In genomic region chr3:14570089-14570488, GRCh38 we compare ENCODE assay signal across 22 cellular contexts. TPM values are rescaled to one million over a fixed set of nuclear protein-coding genes. Genes with fewer than 3 reads are reported as not detected.
DNase-seq lines count a peak whose midpoint lies in the region; ATAC-seq and TF ChIP-seq lines count a peak whose summit lies in the region.
"Had no signal": no experiment of that assay in that cellular context is flagged by ENCODE, and none has a peak within 500 bp of the region (broad histone marks: within the 10 kb centered on the region; RNA-seq: fewer than 3 reads in every experiment).

No MANE protein-coding gene starts in this region.

- no peak overlapping the region for H3K23ac ChIP-seq in trophoblast cell (ENCODE audit: low read length)

- H3K79me1 ChIP-seq in trophoblast cell (ENCODE audit: low read length), result peaks cover 3% of the 10 kb centered on the region

- DNase-seq in activated naive CD8-positive, alpha-beta T cell treated with anti-CD3 and anti-CD28 coated beads, Interleukin-2, amount 10 ng/mL, durations not matched to agents 7 days and 5 days, result peak; percentile 37
- no peak for DNase-seq in activated naive CD8-positive, alpha-beta T cell treated with anti-CD3 and anti-CD28 coated beads for 36 hours
- peak; percentile 38 for DNase-seq in NAMALWA (ENCODE audit: low spot score)
- no peak for DNase-seq in WTC11 (ENCODE audit: low spot score)
- no peak for DNase-seq in effector memory CD8-positive, alpha-beta T cell
- DNase-seq in trophoblast cell, result no peak
- DNase-seq: ACHN; activated naive CD8-positive, alpha-beta T cell treated with anti-CD3 and anti-CD28 coated beads, Interleukin-2, amount 50 U/mL, for 24 hours; CD4-positive, alpha-beta T cell; DMS153; NCI-H187; NCI-H774; stimulated activated CD4-positive, alpha-beta T cell treated with anti-CD3 and anti-CD28 coated beads, Interleukin-12 subunit alpha, Interleukin-12 subunit beta, amount 100 ng/mL, for 4 hours; T1000 had no signal

- no peak overlapping the region for H2BK5ac ChIP-seq in trophoblast cell (ENCODE audit: low read depth, low read length, poor library complexity)

- H3K9ac ChIP-seq in trophoblast cell (ENCODE audit: low read length), result no peak overlapping the region

- no peaks in the 10 kb centered on the region for H3K36me3 Mint-ChIP-seq in activated naive CD8-positive, alpha-beta T cell treated with anti-CD3 and anti-CD28 coated beads, Interleukin-2, amount 10 ng/mL, durations not matched to agents 7 days and 5 days
- H3K36me3 Mint-ChIP-seq in activated naive CD8-positive, alpha-beta T cell treated with anti-CD3 and anti-CD28 coated beads for 36 hours, result no peaks in the 10 kb centered on the region
- peaks cover 3% of the 10 kb centered on the region; the same call in 1 of the 2 replicates for H3K36me3 Mint-ChIP-seq in WTC11
- no peaks in the 10 kb centered on the region for H3K36me3 Mint-ChIP-seq in effector memory CD8-positive, alpha-beta T cell (ENCODE audit: insufficient read depth)

- H2BK12ac ChIP-seq in trophoblast cell (ENCODE audit: low read length), result no peak overlapping the region

- H3K14ac ChIP-seq in trophoblast cell (ENCODE audit: low read length), result no peak overlapping the region

- H2AK5ac ChIP-seq in trophoblast cell (ENCODE audit: low read length), result no peak overlapping the region

- no peaks in the 10 kb centered on the region for H3K36me3 ChIP-seq in trophoblast cell (ENCODE audit: control insufficient read depth in 1 of 2, insufficient read depth in 2 of 2, low read length in 2 of 2)
- H3K36me3 ChIP-seq: vagina had no signal

- TF ChIP-seq CTCF in WTC11 (IDR thresholded peaks at IDR 0.05), result no peak

- H2AFZ ChIP-seq in trophoblast cell (ENCODE audit: insufficient read depth, low read length, poor library complexity), result no peak overlapping the region

- POLR2A ChIA-PET in activated naive CD8-positive, alpha-beta T cell treated with anti-CD3 and anti-CD28 coated beads, Interleukin-2, amount 10 ng/mL, durations not matched to agents 7 days and 5 days (lab: Charles Lee), result no interaction called here
- POLR2A ChIA-PET in WTC11 (lab: Charles Lee), result interaction anchor here (1.4 kb wide), 1 partner anchor 13 kb away, joined by 3 read pairs; no protein-coding TSS in a partner anchor

- H2BK120ac ChIP-seq in trophoblast cell (ENCODE audit: insufficient read depth, low read length, poor library complexity), result no peak overlapping the region

- H3K9me3 Mint-ChIP-seq in activated naive CD8-positive, alpha-beta T cell treated with anti-CD3 and anti-CD28 coated beads, Interleukin-2, amount 10 ng/mL, durations not matched to agents 7 days and 5 days, result no peaks in the 10 kb centered on the region
- no peaks in the 10 kb centered on the region for H3K9me3 Mint-ChIP-seq in activated naive CD8-positive, alpha-beta T cell treated with anti-CD3 and anti-CD28 coated beads for 36 hours
- H3K9me3 Mint-ChIP-seq in WTC11, result peaks cover 6% of the 10 kb centered on the region
- no peaks in the 10 kb centered on the region for H3K9me3 Mint-ChIP-seq in effector memory CD8-positive, alpha-beta T cell
- H3K9me3 Mint-ChIP-seq: activated naive CD8-positive, alpha-beta T cell treated with anti-CD3 and anti-CD28 coated beads, Interleukin-2, amount 50 U/mL, for 24 hours; CD4-positive, alpha-beta T cell had no signal

- peaks cover 9% of the 10 kb centered on the region for H3K27me3 Mint-ChIP-seq in activated naive CD8-positive, alpha-beta T cell treated with anti-CD3 and anti-CD28 coated beads, Interleukin-2, amount 10 ng/mL, durations not matched to agents 7 days and 5 days
- H3K27me3 Mint-ChIP-seq in activated naive CD8-positive, alpha-beta T cell treated with anti-CD3 and anti-CD28 coated beads for 36 hours, result no peaks in the 10 kb centered on the region
- H3K27me3 Mint-ChIP-seq in WTC11 (ENCODE audit: low read depth), result no peaks in the 10 kb centered on the region
- peaks cover 41 to 82% of the 10 kb centered on the region in 2 donors for H3K27me3 Mint-ChIP-seq in effector memory CD8-positive, alpha-beta T cell
- H3K27me3 Mint-ChIP-seq: activated naive CD8-positive, alpha-beta T cell treated with anti-CD3 and anti-CD28 coated beads, Interleukin-2, amount 50 U/mL, for 24 hours had no signal

- H4K8ac ChIP-seq in trophoblast cell (ENCODE audit: low read depth, low read length), result no peak overlapping the region

- H3K4me3 Mint-ChIP-seq in activated naive CD8-positive, alpha-beta T cell treated with anti-CD3 and anti-CD28 coated beads, Interleukin-2, amount 10 ng/mL, durations not matched to agents 7 days and 5 days, result no peak overlapping the region
- H3K4me3 Mint-ChIP-seq in activated naive CD8-positive, alpha-beta T cell treated with anti-CD3 and anti-CD28 coated beads for 36 hours, result no peak overlapping the region
- no peak overlapping the region for H3K4me3 Mint-ChIP-seq in WTC11
- no peak overlapping the region for H3K4me3 Mint-ChIP-seq in effector memory CD8-positive, alpha-beta T cell
- H3K4me3 Mint-ChIP-seq: activated naive CD8-positive, alpha-beta T cell treated with anti-CD3 and anti-CD28 coated beads, Interleukin-2, amount 50 U/mL, for 24 hours; brain; CD4-positive, alpha-beta T cell had no signal

- peak overlapping the region; percentile 54 for H3K27ac Mint-ChIP-seq in activated naive CD8-positive, alpha-beta T cell treated with anti-CD3 and anti-CD28 coated beads, Interleukin-2, amount 10 ng/mL, durations not matched to agents 7 days and 5 days
- no peak overlapping the region for H3K27ac Mint-ChIP-seq in activated naive CD8-positive, alpha-beta T cell treated with anti-CD3 and anti-CD28 coated beads for 36 hours
- no peak overlapping the region for H3K27ac Mint-ChIP-seq in WTC11
- H3K27ac Mint-ChIP-seq in effector memory CD8-positive, alpha-beta T cell, result no peak overlapping the region
- H3K27ac Mint-ChIP-seq: activated naive CD8-positive, alpha-beta T cell treated with anti-CD3 and anti-CD28 coated beads, Interleukin-2, amount 50 U/mL, for 24 hours; brain; CD4-positive, alpha-beta T cell had no signal

- H4K91ac ChIP-seq in trophoblast cell (ENCODE audit: low read depth, low read length), result no peak overlapping the region

- WGBS in trophoblast cell (ENCODE audit: extremely low coverage, insufficient coverage, insufficient read length), result no CpG with 5 or more reads among the region's 5 CpGs

- no peak overlapping the region for H3K27ac ChIP-seq in trophoblast cell (ENCODE audit: low read depth, low read length)
- H3K27ac ChIP-seq: vagina had no signal

- H3K4me2 ChIP-seq in trophoblast cell (ENCODE audit: low read length), result no peak overlapping the region

- peaks cover 3% of the 10 kb centered on the region for H3K9me3 ChIP-seq in trophoblast cell (ENCODE audit: insufficient read depth, low read depth, low read length)
- H3K9me3 ChIP-seq: vagina had no signal

- H4K12ac ChIP-seq in trophoblast cell (ENCODE audit: low read depth, low read length), result no peak overlapping the region

- no peaks in the 10 kb centered on the region for H3K79me2 ChIP-seq in trophoblast cell (ENCODE audit: control insufficient read depth, insufficient read depth, low read length, poor library complexity)

- peak; percentile 61 for ATAC-seq in activated naive CD8-positive, alpha-beta T cell treated with anti-CD3 and anti-CD28 coated beads, Interleukin-2, amount 10 ng/mL, durations not matched to agents 7 days and 5 days (ENCODE audit: low read depth)
- ATAC-seq in WTC11 (no peak), GM19397 (IDR thresholded peaks at IDR 0.05; ENCODE audit: unreplicated experiment) (no peak), HG02678 (IDR thresholded peaks at IDR 0.05; ENCODE audit: unreplicated experiment) (no peak)
- ATAC-seq in effector memory CD8-positive, alpha-beta T cell (replicated peaks), result no peak
- ATAC-seq: activated CD4-positive, CD25-positive, alpha-beta regulatory T cell treated with anti-CD3 and anti-CD28 coated beads, Interleukin-2, amount 50 U/mL, for 24 hours; activated naive CD8-positive, alpha-beta T cell treated with anti-CD3 and anti-CD28 coated beads, Interleukin-2, amount 50 U/mL, for 24 hours; HCT116 had no signal

- H3K18ac ChIP-seq in trophoblast cell (ENCODE audit: low read length), result no peak overlapping the region

- CTCF ChIA-PET in WTC11 (lab: Charles Lee), result interaction anchor here (0.9 to 1.5 kb wide), 3 partner anchors 31 to 367 kb away, joined by 3 read pairs; no protein-coding TSS in a partner anchor

- peaks cover 14 to 15% of the 10 kb centered on the region in 2 experiments for H3K4me1 ChIP-seq in trophoblast cell (ENCODE audit: control insufficient read depth in 1 of 2, insufficient read depth in 2 of 2, low read length in 2 of 2)
- H3K4me1 ChIP-seq: vagina had no signal

- no peak overlapping the region for H3K4me3 ChIP-seq in trophoblast cell (ENCODE audit: low read depth, low read length)
- H3K4me3 ChIP-seq: vagina had no signal

- H3K27me3 ChIP-seq in trophoblast cell (ENCODE audit: insufficient read depth, low read length), result no peaks in the 10 kb centered on the region
- H3K27me3 ChIP-seq: vagina had no signal

- H3K4ac ChIP-seq in trophoblast cell (ENCODE audit: low read depth, low read length), result no peak overlapping the region

- H3K4me1 Mint-ChIP-seq in activated naive CD8-positive, alpha-beta T cell treated with anti-CD3 and anti-CD28 coated beads, Interleukin-2, amount 10 ng/mL, durations not matched to agents 7 days and 5 days, result peaks cover 16% of the 10 kb centered on the region
- peaks cover 7% of the 10 kb centered on the region for H3K4me1 Mint-ChIP-seq in activated naive CD8-positive, alpha-beta T cell treated with anti-CD3 and anti-CD28 coated beads for 36 hours
- H3K4me1 Mint-ChIP-seq in WTC11, result peaks cover 19% of the 10 kb centered on the region
- H3K4me1 Mint-ChIP-seq in effector memory CD8-positive, alpha-beta T cell (ENCODE audit: low read depth in 2 of 2), result peaks cover 0 to 5% of the 10 kb centered on the region in 2 donors
- H3K4me1 Mint-ChIP-seq: activated naive CD8-positive, alpha-beta T cell treated with anti-CD3 and anti-CD28 coated beads, Interleukin-2, amount 50 U/mL, for 24 hours had no signal

TF ChIP-seq in WTC11, 78 proteins besides CTCF, POLR2A, EP300 and RAD21 (continues in another document):
- TF ChIP-seq ZNF423 (CRISPR knock-in tag; IDR thresholded peaks at IDR 0.05) (peak; percentile 7; the same call in 1 of the 2 replicates), GRHL2 (CRISPR knock-in tag; IDR thresholded peaks at IDR 0.05; ENCODE audit: insufficient replicate concordance, severe bottlenecking) (no peak)

RNA-seq across cellular contexts. Expression of gene GRIP2, which starts 29.9 kb away (rescaled TPM):
- not detected for total RNA-seq in activated naive CD8-positive, alpha-beta T cell treated with anti-CD3 and anti-CD28 coated beads, Interleukin-2, amount 10 ng/mL, durations not matched to agents 7 days and 5 days
- not detected for total RNA-seq in activated naive CD8-positive, alpha-beta T cell treated with anti-CD3 and anti-CD28 coated beads for 36 hours
- 11.4 to 12.0 TPM (median 11.7 TPM) in 3 replicates for total RNA-seq in WTC11 (2021)
- polyA plus RNA-seq in trophoblast cell (2013), result 0.19 and 0.23 TPM in 2 replicates
- total RNA-seq: activated CD8-positive, alpha-beta memory T cell treated with anti-CD3 and anti-CD28 coated beads for 36 hours; CD4-positive, alpha-beta T cell; MCF 10A had no signal

Comparison
In these comparisons a context has a peak if more than half of its experiments do, and no peak if none do; other contexts are left out.
1. DNase-seq: peak in activated naive CD8-positive, alpha-beta T cell treated with anti-CD3 and anti-CD28 coated beads, Interleukin-2, amount 10 ng/mL, durations not matched to agents 7 days and 5 days (single experiment) and NAMALWA (single experiment); none in activated naive CD8-positive, alpha-beta T cell treated with anti-CD3 and anti-CD28 coated beads for 36 hours (single experiment), WTC11 (single experiment), effector memory CD8-positive, alpha-beta T cell (0 of 3) and trophoblast cell (0 of 2).
2. RNA of gene GRIP2, which starts 29.9 kb away (total RNA-seq): 11.4 to 12.0 TPM in WTC11; not detected in activated naive CD8-positive, alpha-beta T cell treated with anti-CD3 and anti-CD28 coated beads, Interleukin-2, amount 10 ng/mL, durations not matched to agents 7 days and 5 days and not detected in activated naive CD8-positive, alpha-beta T cell treated with anti-CD3 and anti-CD28 coated beads for 36 hours; every median in the first group is over 10 times any median in the second.